Comparison of ENCODE assay signal across 1 cellular context in genomic region chr18:3652380-3653262, GRCh38.
A peak's percentile ranks its signal among the peaks of the same experiment; 100 is the strongest.
TF ChIP-seq lines count a peak whose summit lies in the region.

No MANE protein-coding gene starts in this region.

TF ChIP-seq in HepG2, 621 proteins besides CTCF, POLR2A, EP300 and RAD21 (continued from another document and continues in another):
- TF ChIP-seq, protein P1, sequence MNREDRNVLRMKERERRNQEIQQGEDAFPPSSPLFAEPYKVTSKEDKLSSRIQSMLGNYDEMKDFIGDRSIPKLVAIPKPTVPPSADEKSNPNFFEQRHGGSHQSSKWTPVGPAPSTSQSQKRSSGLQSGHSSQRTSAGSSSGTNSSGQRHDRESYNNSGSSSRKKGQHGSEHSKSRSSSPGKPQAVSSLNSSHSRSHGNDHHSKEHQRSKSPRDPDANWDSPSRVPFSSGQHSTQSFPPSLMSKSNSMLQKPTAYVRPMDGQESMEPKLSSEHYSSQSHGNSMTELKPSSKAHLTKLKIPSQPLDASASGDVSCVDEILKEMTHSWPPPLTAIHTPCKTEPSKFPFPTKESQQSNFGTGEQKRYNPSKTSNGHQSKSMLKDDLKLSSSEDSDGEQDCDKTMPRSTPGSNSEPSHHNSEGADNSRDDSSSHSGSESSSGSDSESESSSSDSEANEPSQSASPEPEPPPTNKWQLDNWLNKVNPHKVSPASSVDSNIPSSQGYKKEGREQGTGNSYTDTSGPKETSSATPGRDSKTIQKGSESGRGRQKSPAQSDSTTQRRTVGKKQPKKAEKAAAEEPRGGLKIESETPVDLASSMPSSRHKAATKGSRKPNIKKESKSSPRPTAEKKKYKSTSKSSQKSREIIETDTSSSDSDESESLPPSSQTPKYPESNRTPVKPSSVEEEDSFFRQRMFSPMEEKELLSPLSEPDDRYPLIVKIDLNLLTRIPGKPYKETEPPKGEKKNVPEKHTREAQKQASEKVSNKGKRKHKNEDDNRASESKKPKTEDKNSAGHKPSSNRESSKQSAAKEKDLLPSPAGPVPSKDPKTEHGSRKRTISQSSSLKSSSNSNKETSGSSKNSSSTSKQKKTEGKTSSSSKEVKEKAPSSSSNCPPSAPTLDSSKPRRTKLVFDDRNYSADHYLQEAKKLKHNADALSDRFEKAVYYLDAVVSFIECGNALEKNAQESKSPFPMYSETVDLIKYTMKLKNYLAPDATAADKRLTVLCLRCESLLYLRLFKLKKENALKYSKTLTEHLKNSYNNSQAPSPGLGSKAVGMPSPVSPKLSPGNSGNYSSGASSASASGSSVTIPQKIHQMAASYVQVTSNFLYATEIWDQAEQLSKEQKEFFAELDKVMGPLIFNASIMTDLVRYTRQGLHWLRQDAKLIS (CRISPR knock-in tag; IDR thresholded peaks at IDR 0.05): peak; percentile 78; the same call in 1 of the 2 replicates
- TF ChIP-seq HES4 (CRISPR knock-in tag; IDR thresholded peaks at IDR 0.05; ENCODE audit: borderline replicate concordance): no peak
- no peak for TF ChIP-seq ZNF281 (CRISPR knock-in tag; IDR thresholded peaks at IDR 0.05; ENCODE audit: borderline replicate concordance)
- TF ChIP-seq CHD2 (IDR thresholded peaks at IDR 0.05; ENCODE audit: low read depth, low read length): no peak
- no peak for TF ChIP-seq ZFYVE20 (CRISPR knock-in tag; IDR thresholded peaks at IDR 0.05; ENCODE audit: borderline replicate concordance, low read depth)
- TF ChIP-seq SALL1 (CRISPR knock-in tag; IDR thresholded peaks at IDR 0.05): peak; percentile 30; the same call in 1 of the 2 replicates
- TF ChIP-seq ZBTB20 (CRISPR knock-in tag; IDR thresholded peaks at IDR 0.05; ENCODE audit: borderline replicate concordance, low read depth): peak; percentile 46; the same call in 1 of the 2 replicates
- no peak for TF ChIP-seq ZNF143 (CRISPR knock-in tag; IDR thresholded peaks at IDR 0.05)
- TF ChIP-seq FUBP1 (CRISPR knock-in tag; IDR thresholded peaks at IDR 0.05; ENCODE audit: borderline replicate concordance): no peak
- TF ChIP-seq, protein P2, sequence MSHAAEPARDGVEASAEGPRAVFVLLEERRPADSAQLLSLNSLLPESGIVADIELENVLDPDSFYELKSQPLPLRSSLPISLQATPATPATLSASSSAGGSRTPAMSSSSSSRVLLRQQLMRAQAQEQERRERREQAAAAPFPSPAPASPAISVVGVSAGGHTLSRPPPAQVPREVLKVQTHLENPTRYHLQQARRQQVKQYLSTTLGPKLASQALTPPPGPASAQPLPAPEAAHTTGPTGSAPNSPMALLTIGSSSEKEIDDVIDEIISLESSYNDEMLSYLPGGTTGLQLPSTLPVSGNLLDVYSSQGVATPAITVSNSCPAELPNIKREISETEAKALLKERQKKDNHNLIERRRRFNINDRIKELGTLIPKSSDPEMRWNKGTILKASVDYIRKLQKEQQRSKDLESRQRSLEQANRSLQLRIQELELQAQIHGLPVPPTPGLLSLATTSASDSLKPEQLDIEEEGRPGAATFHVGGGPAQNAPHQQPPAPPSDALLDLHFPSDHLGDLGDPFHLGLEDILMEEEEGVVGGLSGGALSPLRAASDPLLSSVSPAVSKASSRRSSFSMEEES (CRISPR knock-in tag; IDR thresholded peaks at IDR 0.05): 0 out of 2 replicates have a peak, but pooled peaks have one; percentile 17
- no peak for TF ChIP-seq NRL (CRISPR knock-in tag; IDR thresholded peaks at IDR 0.05; ENCODE audit: borderline replicate concordance)
- TF ChIP-seq, protein P3, sequence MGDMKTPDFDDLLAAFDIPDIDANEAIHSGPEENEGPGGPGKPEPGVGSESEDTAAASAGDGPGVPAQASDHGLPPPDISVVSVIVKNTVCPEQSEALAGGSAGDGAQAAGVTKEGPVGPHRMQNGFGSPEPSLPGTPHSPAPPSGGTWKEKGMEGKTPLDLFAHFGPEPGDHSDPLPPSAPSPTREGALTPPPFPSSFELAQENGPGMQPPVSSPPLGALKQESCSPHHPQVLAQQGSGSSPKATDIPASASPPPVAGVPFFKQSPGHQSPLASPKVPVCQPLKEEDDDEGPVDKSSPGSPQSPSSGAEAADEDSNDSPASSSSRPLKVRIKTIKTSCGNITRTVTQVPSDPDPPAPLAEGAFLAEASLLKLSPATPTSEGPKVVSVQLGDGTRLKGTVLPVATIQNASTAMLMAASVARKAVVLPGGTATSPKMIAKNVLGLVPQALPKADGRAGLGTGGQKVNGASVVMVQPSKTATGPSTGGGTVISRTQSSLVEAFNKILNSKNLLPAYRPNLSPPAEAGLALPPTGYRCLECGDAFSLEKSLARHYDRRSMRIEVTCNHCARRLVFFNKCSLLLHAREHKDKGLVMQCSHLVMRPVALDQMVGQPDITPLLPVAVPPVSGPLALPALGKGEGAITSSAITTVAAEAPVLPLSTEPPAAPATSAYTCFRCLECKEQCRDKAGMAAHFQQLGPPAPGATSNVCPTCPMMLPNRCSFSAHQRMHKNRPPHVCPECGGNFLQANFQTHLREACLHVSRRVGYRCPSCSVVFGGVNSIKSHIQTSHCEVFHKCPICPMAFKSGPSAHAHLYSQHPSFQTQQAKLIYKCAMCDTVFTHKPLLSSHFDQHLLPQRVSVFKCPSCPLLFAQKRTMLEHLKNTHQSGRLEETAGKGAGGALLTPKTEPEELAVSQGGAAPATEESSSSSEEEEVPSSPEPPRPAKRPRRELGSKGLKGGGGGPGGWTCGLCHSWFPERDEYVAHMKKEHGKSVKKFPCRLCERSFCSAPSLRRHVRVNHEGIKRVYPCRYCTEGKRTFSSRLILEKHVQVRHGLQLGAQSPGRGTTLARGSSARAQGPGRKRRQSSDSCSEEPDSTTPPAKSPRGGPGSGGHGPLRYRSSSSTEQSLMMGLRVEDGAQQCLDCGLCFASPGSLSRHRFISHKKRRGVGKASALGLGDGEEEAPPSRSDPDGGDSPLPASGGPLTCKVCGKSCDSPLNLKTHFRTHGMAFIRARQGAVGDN (CRISPR knock-in tag; IDR thresholded peaks at IDR 0.05): peak; percentile 34; the same call in 1 of the 2 replicates
- TF ChIP-seq BORCS8-MEF2B (CRISPR knock-in tag; IDR thresholded peaks at IDR 0.05): no peak
- no peak for TF ChIP-seq ZNF260 (CRISPR knock-in tag; IDR thresholded peaks at IDR 0.05; ENCODE audit: borderline replicate concordance, low read depth)
- TF ChIP-seq FOXK1 (CRISPR knock-in tag; IDR thresholded peaks at IDR 0.05; ENCODE audit: borderline replicate concordance, low read depth): peak; percentile 53; the same call in 1 of the 2 replicates
- TF ChIP-seq AGO1 (IDR thresholded peaks at IDR 0.05; ENCODE audit: low read depth, low read length, poor library complexity, severe bottlenecking): no peak
- TF ChIP-seq ZNF317 (CRISPR knock-in tag; IDR thresholded peaks at IDR 0.05): no peak
- TF ChIP-seq TAF1 (CRISPR knock-in tag; IDR thresholded peaks at IDR 0.05): peak; percentile 59; the same call in 1 of the 2 replicates
- no peak for TF ChIP-seq KLF12 (CRISPR knock-in tag; IDR thresholded peaks at IDR 0.05; ENCODE audit: borderline replicate concordance)
- 0 out of 2 replicates have a peak, but pooled peaks have one; percentile 58 for TF ChIP-seq HMGXB3 (CRISPR knock-in tag; IDR thresholded peaks at IDR 0.05; ENCODE audit: borderline replicate concordance)
- TF ChIP-seq DRAP1 (CRISPR knock-in tag; IDR thresholded peaks at IDR 0.05): peak; percentile 73
- TF ChIP-seq GATAD1 (CRISPR knock-in tag; IDR thresholded peaks at IDR 0.05): 0 out of 2 replicates have a peak, but pooled peaks have one; percentile 39
- no peak for TF ChIP-seq SUZ12 (IDR thresholded peaks at IDR 0.05; ENCODE audit: low read depth, low read length)
- TF ChIP-seq KLF6 (CRISPR knock-in tag; IDR thresholded peaks at IDR 0.05): 0 out of 2 replicates have a peak, but pooled peaks have one; percentile 42
- TF ChIP-seq, protein P4, sequence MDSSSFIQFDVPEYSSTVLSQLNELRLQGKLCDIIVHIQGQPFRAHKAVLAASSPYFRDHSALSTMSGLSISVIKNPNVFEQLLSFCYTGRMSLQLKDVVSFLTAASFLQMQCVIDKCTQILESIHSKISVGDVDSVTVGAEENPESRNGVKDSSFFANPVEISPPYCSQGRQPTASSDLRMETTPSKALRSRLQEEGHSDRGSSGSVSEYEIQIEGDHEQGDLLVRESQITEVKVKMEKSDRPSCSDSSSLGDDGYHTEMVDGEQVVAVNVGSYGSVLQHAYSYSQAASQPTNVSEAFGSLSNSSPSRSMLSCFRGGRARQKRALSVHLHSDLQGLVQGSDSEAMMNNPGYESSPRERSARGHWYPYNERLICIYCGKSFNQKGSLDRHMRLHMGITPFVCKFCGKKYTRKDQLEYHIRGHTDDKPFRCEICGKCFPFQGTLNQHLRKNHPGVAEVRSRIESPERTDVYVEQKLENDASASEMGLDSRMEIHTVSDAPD (CRISPR knock-in tag; IDR thresholded peaks at IDR 0.05): no peak
- TF ChIP-seq BCLAF1 (IDR thresholded peaks at IDR 0.05): no peak
- TF ChIP-seq ZFP62 (CRISPR knock-in tag; IDR thresholded peaks at IDR 0.05): no peak
- TF ChIP-seq, protein P5, sequence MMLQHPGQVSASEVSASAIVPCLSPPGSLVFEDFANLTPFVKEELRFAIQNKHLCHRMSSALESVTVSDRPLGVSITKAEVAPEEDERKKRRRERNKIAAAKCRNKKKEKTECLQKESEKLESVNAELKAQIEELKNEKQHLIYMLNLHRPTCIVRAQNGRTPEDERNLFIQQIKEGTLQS (CRISPR knock-in tag; IDR thresholded peaks at IDR 0.05): peak; percentile 77
